In genomic region chr15:75948761-75949296, GRCh38 we compare ENCODE assay signal across 25 cellular contexts.
"Had no signal": no experiment of that assay in that cellular context is flagged by ENCODE, and none has a peak within 500 bp of the region (broad histone marks: within the 10 kb centered on the region; RNA-seq: fewer than 3 reads in every experiment).

No MANE protein-coding gene starts in this region.

- H3K27ac ChIP-seq: colonic mucosa, epithelial cell of prostate, esophagus squamous epithelium, gastrocnemius medialis, heart right ventricle, left lung, lower lobe of right lung had no signal

- ATAC-seq: effector memory CD8-positive, alpha-beta T cell; esophagus mucosa; gastrocnemius medialis; heart right ventricle; left cardiac atrium; left lung; left ventricle myocardium superior; lower lobe of right lung; mucosa of descending colon had no signal

- H3K4me1 ChIP-seq: colonic mucosa, gastrocnemius medialis, heart right ventricle, left lung, lower lobe of right lung had no signal

- H3K4me3 ChIP-seq: colonic mucosa, esophagus squamous epithelium, gastrocnemius medialis, heart right ventricle, left lung, lower lobe of right lung, mucosa of descending colon had no signal

- H3K27me3 ChIP-seq: colonic mucosa, gastrocnemius medialis had no signal

- DNase-seq: colonic mucosa; cortex of kidney; effector CD8-positive, alpha-beta T cell; effector memory CD8-positive, alpha-beta T cell; endodermal cell; erythroblast; esophagus squamous epithelium; foreskin fibroblast; foreskin melanocyte; gastrocnemius medialis; glutamatergic neuron; head of caudate nucleus; heart right ventricle; hippocampal formation; left cardiac atrium; left lung; left ventricle myocardium superior; lower lobe of right lung; mesenchymal stem cell; mucosa of descending colon had no signal

- FAIRE-seq: endometrium, islet of Langerhans, keratinocyte had no signal

- H3K36me3 ChIP-seq: colonic mucosa, esophagus squamous epithelium, gastrocnemius medialis, heart right ventricle, left lung, lower lobe of right lung had no signal

- H3K9me3 ChIP-seq: colonic mucosa, esophagus squamous epithelium, gastrocnemius medialis, heart right ventricle, left lung, lower lobe of right lung, mucosa of descending colon had no signal
